In the genomic region with DNA sequence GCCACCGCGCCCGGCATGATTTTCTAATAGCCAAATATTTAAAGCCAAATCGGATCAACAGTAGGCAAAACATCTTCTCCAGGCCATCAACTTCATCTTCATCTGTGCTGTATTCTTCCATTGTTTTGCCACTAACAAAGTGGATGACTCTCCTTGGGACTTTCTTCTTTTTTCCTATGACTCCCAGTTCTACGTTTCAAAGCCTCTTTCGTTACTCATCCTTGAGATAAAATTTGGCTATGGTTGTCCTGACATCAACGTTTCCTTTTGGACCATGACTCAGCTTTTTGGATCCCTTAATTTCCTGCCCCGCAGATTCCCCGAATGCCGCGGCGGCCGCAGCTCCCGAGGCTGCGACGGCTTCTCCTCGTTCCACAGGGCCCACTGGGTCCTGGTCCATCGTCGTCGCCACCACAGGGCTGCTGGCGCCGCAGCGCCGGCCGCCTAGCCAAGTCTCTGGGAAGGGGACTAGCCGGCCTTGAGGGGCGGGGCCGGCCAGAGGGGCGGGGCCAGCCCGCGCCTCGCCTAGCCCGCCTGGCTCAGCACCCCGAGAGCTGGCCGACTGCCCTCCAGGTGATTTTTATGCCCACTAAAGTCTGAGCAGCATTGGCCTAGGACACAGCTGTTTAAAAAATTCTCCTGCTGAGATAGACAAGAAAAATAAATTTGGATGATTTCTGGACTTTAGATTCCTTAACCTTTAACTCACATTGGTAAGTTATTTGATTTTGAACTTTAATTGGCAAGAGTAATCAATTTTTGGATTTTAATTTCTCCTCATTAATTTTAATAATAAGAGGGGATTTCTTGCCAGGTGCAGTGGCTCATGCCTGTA, we compare ENCODE assay signal across 1 cellular context.
TF ChIP-seq lines count a peak whose summit lies in the region.

No MANE protein-coding gene starts in this region.

TF ChIP-seq in K562, 482 proteins besides CTCF, POLR2A, EP300 and RAD21 (continued from another document and continues in another):
- TF ChIP-seq SNIP1 (IDR thresholded peaks at IDR 0.05; ENCODE audit: low read depth) (no peak), FOXJ2 (tag; IDR thresholded peaks at IDR 0.05) (no peak), CHCHD3 (CRISPR knock-in tag; IDR thresholded peaks at IDR 0.05) (peak; percentile 28; the same call in 1 of the 2 replicates), GATA2 (CRISPR knock-in tag; IDR thresholded peaks at IDR 0.05) (no peak), ZNF586 (CRISPR knock-in tag; conservative IDR thresholded peaks at IDR 0.05) (no peak), ZSCAN29 (IDR thresholded peaks at IDR 0.05) (no peak), ZNF282 (CRISPR knock-in tag; IDR thresholded peaks at IDR 0.05) (no peak), MTA2 (IDR thresholded peaks at IDR 0.05; ENCODE audit: low read depth) (peak; percentile 29; the same call in 1 of the 2 replicates), ZNF717 (CRISPR knock-in tag; IDR thresholded peaks at IDR 0.05) (no peak), OTX1 (CRISPR knock-in tag; IDR thresholded peaks at IDR 0.05) (peak; percentile 64; the same call in 1 of the 2 replicates), ZZZ3 (IDR thresholded peaks at IDR 0.05) (no peak), KDM5B (IDR thresholded peaks at IDR 0.05; ENCODE audit: insufficient replicate concordance, low read depth, low read length) (peak; percentile 53), NFATC3 (IDR thresholded peaks at IDR 0.05) (no peak), FOS (IDR thresholded peaks at IDR 0.05; ENCODE audit: extremely low read depth, insufficient read length) (no peak), RBM14 (IDR thresholded peaks at IDR 0.05; ENCODE audit: borderline replicate concordance, insufficient read depth, low read depth, low read length) (no peak), POLR2G (IDR thresholded peaks at IDR 0.05; ENCODE audit: low read depth, low read length) (peak; percentile 90), SIN3A (IDR thresholded peaks at IDR 0.05; ENCODE audit: borderline replicate concordance in 2 of 2, control insufficient read depth in 1 of 2, low read depth in 2 of 2, low read length in 2 of 2) (no peak), FUS (optimal IDR thresholded peaks at IDR 0.05; ENCODE audit: low read depth, low read length) (no peak), SRSF9 (IDR thresholded peaks at IDR 0.05; ENCODE audit: borderline replicate concordance, low read depth, low read length) (no peak), SUPT5H (IDR thresholded peaks at IDR 0.05) (peak; percentile 67), MCM3 (IDR thresholded peaks at IDR 0.05) (no peak), ZNF75A (CRISPR knock-in tag; IDR thresholded peaks at IDR 0.05) (peak; percentile 41; the same call in 1 of the 2 replicates), PTTG1 (tag; IDR thresholded peaks at IDR 0.05; ENCODE audit: low read depth) (no peak), HNRNPL (IDR thresholded peaks at IDR 0.05; ENCODE audit: low read depth, low read length) (no peak), JUNB (CRISPR knock-in tag; conservative IDR thresholded peaks at IDR 0.05) (peak; percentile 57; the same call in 1 of the 2 replicates), DDX20 (tag; IDR thresholded peaks at IDR 0.05; ENCODE audit: low read depth) (no peak), CBFB (CRISPR knock-in tag; IDR thresholded peaks at IDR 0.05) (0 out of 2 replicates have a peak, but pooled peaks have one; percentile 45), ZNF507 (tag; conservative IDR thresholded peaks at IDR 0.05) (no peak), MAFG (tag; conservative IDR thresholded peaks at IDR 0.05) (peak; percentile 99), ILK (tag; IDR thresholded peaks at IDR 0.05; ENCODE audit: borderline replicate concordance, low read depth) (no peak), STAG1 (CRISPR knock-in tag; IDR thresholded peaks at IDR 0.05; ENCODE audit: borderline replicate concordance) (no peak), FOXM1 (IDR thresholded peaks at IDR 0.05; ENCODE audit: low read depth) (0 out of 2 replicates have a peak, but pooled peaks have one; percentile 32), FOXM1 (CRISPR knock-in tag; IDR thresholded peaks at IDR 0.05; ENCODE audit: low read depth) (no peak), NCOA4 (IDR thresholded peaks at IDR 0.05; ENCODE audit: partially characterized antibody) (no peak)
- TF ChIP-seq, protein P1, sequence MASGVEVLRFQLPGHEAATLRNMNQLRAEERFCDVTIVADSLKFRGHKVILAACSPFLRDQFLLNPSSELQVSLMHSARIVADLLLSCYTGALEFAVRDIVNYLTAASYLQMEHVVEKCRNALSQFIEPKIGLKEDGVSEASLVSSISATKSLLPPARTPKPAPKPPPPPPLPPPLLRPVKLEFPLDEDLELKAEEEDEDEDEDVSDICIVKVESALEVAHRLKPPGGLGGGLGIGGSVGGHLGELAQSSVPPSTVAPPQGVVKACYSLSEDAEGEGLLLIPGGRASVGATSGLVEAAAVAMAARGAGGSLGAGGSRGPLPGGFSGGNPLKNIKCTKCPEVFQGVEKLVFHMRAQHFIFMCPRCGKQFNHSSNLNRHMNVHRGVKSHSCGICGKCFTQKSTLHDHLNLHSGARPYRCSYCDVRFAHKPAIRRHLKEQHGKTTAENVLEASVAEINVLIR (CRISPR knock-in tag; IDR thresholded peaks at IDR 0.05) = no peak
- TF ChIP-seq, protein P2, sequence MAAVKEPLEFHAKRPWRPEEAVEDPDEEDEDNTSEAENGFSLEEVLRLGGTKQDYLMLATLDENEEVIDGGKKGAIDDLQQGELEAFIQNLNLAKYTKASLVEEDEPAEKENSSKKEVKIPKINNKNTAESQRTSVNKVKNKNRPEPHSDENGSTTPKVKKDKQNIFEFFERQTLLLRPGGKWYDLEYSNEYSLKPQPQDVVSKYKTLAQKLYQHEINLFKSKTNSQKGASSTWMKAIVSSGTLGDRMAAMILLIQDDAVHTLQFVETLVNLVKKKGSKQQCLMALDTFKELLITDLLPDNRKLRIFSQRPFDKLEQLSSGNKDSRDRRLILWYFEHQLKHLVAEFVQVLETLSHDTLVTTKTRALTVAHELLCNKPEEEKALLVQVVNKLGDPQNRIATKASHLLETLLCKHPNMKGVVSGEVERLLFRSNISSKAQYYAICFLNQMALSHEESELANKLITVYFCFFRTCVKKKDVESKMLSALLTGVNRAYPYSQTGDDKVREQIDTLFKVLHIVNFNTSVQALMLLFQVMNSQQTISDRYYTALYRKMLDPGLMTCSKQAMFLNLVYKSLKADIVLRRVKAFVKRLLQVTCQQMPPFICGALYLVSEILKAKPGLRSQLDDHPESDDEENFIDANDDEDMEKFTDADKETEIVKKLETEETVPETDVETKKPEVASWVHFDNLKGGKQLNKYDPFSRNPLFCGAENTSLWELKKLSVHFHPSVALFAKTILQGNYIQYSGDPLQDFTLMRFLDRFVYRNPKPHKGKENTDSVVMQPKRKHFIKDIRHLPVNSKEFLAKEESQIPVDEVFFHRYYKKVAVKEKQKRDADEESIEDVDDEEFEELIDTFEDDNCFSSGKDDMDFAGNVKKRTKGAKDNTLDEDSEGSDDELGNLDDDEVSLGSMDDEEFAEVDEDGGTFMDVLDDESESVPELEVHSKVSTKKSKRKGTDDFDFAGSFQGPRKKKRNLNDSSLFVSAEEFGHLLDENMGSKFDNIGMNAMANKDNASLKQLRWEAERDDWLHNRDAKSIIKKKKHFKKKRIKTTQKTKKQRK (IDR thresholded peaks at IDR 0.05; ENCODE audit: borderline replicate concordance, low read depth, low read length) = no peak
- TF ChIP-seq, protein P3, sequence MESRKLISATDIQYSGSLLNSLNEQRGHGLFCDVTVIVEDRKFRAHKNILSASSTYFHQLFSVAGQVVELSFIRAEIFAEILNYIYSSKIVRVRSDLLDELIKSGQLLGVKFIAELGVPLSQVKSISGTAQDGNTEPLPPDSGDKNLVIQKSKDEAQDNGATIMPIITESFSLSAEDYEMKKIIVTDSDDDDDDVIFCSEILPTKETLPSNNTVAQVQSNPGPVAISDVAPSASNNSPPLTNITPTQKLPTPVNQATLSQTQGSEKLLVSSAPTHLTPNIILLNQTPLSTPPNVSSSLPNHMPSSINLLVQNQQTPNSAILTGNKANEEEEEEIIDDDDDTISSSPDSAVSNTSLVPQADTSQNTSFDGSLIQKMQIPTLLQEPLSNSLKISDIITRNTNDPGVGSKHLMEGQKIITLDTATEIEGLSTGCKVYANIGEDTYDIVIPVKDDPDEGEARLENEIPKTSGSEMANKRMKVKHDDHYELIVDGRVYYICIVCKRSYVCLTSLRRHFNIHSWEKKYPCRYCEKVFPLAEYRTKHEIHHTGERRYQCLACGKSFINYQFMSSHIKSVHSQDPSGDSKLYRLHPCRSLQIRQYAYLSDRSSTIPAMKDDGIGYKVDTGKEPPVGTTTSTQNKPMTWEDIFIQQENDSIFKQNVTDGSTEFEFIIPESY (CRISPR knock-in tag; IDR thresholded peaks at IDR 0.05) = no peak
- TF ChIP-seq, protein P4, sequence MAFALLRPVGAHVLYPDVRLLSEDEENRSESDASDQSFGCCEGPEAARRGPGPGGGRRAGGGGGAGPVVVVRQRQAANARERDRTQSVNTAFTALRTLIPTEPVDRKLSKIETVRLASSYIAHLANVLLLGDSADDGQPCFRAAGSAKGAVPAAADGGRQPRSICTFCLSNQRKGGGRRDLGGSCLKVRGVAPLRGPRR (CRISPR knock-in tag; IDR thresholded peaks at IDR 0.05) = 0 out of 2 replicates have a peak, but pooled peaks have one; percentile 44
- TF ChIP-seq, protein P5, sequence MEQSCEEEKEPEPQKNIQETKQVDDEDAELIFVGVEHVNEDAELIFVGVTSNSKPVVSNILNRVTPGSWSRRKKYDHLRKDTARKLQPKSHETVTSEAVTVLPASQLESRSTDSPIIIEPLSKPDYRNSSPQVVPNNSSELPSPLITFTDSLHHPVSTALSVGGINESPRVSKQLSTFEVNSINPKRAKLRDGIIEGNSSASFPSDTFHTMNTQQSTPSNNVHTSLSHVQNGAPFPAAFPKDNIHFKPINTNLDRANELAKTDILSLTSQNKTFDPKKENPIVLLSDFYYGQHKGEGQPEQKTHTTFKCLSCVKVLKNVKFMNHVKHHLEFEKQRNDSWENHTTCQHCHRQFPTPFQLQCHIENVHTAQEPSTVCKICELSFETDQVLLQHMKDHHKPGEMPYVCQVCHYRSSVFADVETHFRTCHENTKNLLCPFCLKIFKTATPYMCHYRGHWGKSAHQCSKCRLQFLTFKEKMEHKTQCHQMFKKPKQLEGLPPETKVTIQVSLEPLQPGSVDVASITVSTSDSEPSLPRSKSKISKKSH (CRISPR knock-in tag; IDR thresholded peaks at IDR 0.05) = no peak
- TF ChIP-seq, protein P6, sequence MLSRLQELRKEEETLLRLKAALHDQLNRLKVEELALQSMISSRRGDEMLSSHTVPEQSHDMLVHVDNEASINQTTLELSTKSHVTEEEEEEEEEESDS (CRISPR knock-in tag; IDR thresholded peaks at IDR 0.05) = no peak
- TF ChIP-seq, protein P7, sequence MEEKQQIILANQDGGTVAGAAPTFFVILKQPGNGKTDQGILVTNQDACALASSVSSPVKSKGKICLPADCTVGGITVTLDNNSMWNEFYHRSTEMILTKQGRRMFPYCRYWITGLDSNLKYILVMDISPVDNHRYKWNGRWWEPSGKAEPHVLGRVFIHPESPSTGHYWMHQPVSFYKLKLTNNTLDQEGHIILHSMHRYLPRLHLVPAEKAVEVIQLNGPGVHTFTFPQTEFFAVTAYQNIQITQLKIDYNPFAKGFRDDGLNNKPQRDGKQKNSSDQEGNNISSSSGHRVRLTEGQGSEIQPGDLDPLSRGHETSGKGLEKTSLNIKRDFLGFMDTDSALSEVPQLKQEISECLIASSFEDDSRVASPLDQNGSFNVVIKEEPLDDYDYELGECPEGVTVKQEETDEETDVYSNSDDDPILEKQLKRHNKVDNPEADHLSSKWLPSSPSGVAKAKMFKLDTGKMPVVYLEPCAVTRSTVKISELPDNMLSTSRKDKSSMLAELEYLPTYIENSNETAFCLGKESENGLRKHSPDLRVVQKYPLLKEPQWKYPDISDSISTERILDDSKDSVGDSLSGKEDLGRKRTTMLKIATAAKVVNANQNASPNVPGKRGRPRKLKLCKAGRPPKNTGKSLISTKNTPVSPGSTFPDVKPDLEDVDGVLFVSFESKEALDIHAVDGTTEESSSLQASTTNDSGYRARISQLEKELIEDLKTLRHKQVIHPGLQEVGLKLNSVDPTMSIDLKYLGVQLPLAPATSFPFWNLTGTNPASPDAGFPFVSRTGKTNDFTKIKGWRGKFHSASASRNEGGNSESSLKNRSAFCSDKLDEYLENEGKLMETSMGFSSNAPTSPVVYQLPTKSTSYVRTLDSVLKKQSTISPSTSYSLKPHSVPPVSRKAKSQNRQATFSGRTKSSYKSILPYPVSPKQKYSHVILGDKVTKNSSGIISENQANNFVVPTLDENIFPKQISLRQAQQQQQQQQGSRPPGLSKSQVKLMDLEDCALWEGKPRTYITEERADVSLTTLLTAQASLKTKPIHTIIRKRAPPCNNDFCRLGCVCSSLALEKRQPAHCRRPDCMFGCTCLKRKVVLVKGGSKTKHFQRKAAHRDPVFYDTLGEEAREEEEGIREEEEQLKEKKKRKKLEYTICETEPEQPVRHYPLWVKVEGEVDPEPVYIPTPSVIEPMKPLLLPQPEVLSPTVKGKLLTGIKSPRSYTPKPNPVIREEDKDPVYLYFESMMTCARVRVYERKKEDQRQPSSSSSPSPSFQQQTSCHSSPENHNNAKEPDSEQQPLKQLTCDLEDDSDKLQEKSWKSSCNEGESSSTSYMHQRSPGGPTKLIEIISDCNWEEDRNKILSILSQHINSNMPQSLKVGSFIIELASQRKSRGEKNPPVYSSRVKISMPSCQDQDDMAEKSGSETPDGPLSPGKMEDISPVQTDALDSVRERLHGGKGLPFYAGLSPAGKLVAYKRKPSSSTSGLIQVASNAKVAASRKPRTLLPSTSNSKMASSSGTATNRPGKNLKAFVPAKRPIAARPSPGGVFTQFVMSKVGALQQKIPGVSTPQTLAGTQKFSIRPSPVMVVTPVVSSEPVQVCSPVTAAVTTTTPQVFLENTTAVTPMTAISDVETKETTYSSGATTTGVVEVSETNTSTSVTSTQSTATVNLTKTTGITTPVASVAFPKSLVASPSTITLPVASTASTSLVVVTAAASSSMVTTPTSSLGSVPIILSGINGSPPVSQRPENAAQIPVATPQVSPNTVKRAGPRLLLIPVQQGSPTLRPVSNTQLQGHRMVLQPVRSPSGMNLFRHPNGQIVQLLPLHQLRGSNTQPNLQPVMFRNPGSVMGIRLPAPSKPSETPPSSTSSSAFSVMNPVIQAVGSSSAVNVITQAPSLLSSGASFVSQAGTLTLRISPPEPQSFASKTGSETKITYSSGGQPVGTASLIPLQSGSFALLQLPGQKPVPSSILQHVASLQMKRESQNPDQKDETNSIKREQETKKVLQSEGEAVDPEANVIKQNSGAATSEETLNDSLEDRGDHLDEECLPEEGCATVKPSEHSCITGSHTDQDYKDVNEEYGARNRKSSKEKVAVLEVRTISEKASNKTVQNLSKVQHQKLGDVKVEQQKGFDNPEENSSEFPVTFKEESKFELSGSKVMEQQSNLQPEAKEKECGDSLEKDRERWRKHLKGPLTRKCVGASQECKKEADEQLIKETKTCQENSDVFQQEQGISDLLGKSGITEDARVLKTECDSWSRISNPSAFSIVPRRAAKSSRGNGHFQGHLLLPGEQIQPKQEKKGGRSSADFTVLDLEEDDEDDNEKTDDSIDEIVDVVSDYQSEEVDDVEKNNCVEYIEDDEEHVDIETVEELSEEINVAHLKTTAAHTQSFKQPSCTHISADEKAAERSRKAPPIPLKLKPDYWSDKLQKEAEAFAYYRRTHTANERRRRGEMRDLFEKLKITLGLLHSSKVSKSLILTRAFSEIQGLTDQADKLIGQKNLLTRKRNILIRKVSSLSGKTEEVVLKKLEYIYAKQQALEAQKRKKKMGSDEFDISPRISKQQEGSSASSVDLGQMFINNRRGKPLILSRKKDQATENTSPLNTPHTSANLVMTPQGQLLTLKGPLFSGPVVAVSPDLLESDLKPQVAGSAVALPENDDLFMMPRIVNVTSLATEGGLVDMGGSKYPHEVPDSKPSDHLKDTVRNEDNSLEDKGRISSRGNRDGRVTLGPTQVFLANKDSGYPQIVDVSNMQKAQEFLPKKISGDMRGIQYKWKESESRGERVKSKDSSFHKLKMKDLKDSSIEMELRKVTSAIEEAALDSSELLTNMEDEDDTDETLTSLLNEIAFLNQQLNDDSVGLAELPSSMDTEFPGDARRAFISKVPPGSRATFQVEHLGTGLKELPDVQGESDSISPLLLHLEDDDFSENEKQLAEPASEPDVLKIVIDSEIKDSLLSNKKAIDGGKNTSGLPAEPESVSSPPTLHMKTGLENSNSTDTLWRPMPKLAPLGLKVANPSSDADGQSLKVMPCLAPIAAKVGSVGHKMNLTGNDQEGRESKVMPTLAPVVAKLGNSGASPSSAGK (IDR thresholded peaks at IDR 0.05) = peak; percentile 94
